Comparison of ENCODE assay signal across 1 cellular context in the genomic region with DNA sequence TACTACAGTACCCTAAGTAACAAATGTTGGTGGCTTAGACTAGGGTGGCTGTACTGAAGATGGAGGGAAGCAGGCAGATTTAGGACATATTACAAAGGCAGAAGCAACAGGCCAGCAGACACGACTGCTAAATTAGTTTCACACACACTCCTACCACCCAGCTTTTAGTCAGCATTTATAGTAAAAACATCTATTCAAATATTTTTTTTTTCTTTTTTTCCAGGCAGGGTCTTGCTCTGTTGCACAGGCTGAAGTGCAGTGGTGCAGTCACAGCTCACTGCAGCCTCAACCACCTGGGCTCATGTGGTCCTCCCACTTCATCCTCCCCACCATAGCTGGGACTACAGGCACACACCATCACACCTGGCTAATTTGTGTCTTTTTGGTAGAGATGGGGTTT.
TF ChIP-seq lines count a peak whose summit lies in the region.

No MANE protein-coding gene starts in this region.

TF ChIP-seq in H1, 55 proteins besides CTCF, POLR2A, EP300 and RAD21 (continued from another document):
- TF ChIP-seq CEBPB (IDR thresholded peaks at IDR 0.05; ENCODE audit: low read depth, low read length) (no peak), ZNF274 (IDR thresholded peaks at IDR 0.05; ENCODE audit: borderline replicate concordance, extremely low read depth, low read length) (no peak), GABPA (IDR thresholded peaks at IDR 0.05; ENCODE audit: borderline replicate concordance, insufficient read depth, low read length) (no peak), GTF2F1 (IDR thresholded peaks at IDR 0.05; ENCODE audit: borderline replicate concordance, low read depth, low read length) (no peak), TBP (IDR thresholded peaks at IDR 0.05; ENCODE audit: low read depth, low read length) (no peak), SIN3A (conservative IDR thresholded peaks at IDR 0.05 in 1 of 2, IDR thresholded peaks at IDR 0.05 in 1 of 2; ENCODE audit: low read depth in 1 of 2, low read length in 2 of 2) (no peak), RNF2 (IDR thresholded peaks at IDR 0.05; ENCODE audit: borderline replicate concordance, low read depth, low read length, missing control alignments, poor library complexity, severe bottlenecking) (no peak), RXRA (IDR thresholded peaks at IDR 0.05; ENCODE audit: insufficient read depth, low read depth, low read length) (no peak), CTBP2 (IDR thresholded peaks at IDR 0.05; ENCODE audit: borderline replicate concordance, insufficient read depth, insufficient read length, low read length) (no peak), SUZ12 (IDR thresholded peaks at IDR 0.05; ENCODE audit: low read length) (no peak)
TF ChIP-seq in H1: peak in this region for 0.
